19 cellular contexts compared by ENCODE assay signal in the genomic region with DNA sequence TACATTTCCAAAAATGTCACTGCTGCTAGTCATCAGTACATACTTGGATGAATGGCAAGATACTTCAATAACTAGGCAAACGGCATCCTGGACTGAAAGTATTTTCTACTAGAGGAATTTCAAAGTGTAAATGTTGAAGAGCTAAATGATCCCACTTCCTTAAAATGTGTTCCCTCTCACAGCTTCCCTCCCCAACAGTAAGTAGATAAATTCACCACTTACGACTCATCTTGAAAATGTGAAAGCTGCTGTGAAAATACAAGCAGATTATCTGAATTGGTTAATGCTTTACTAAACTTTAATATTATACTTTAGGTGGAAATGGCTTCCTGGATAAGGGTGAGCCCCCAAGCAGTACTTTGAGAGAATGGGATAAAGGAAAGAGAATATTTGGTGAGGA.
"Had no signal": no experiment of that assay in that cellular context is flagged by ENCODE, and none has a peak within 500 bp of the region (broad histone marks: within the 10 kb centered on the region; RNA-seq: fewer than 3 reads in every experiment).

No MANE protein-coding gene starts in this region.

- H3K36me3 Mint-ChIP-seq: immature natural killer cell; naive B cell; neural progenitor cell; stimulated activated effector memory CD8-positive, alpha-beta T cell treated with anti-CD3 and anti-CD28 coated beads, Interleukin-12 subunit alpha, Interleukin-12 subunit beta, amount 100 ng/mL, for 72 hours had no signal

- H3K4me1 Mint-ChIP-seq: activated CD4-positive, alpha-beta memory T cell treated with anti-CD3 and anti-CD28 coated beads, Interleukin-2, amount 10 ng/mL, durations not matched to agents 7 days and 5 days; central memory CD8-positive, alpha-beta T cell; immature natural killer cell; naive B cell; stimulated activated effector memory CD8-positive, alpha-beta T cell treated with anti-CD3 and anti-CD28 coated beads, Interleukin-12 subunit alpha, Interleukin-12 subunit beta, amount 100 ng/mL, for 72 hours had no signal

- DNase-seq: activated CD4-positive, alpha-beta memory T cell treated with anti-CD3 and anti-CD28 coated beads, Interleukin-2, amount 10 ng/mL, durations not matched to agents 7 days and 5 days; activated effector memory CD4-positive, alpha-beta T cell treated with Interleukin-2 at 50 U/mL for 16 hours; activated naive CD4-positive, alpha-beta T cell treated with anti-CD3 and anti-CD28 coated beads, Interleukin-2, amount 50 U/mL, for 16 hours; activated T-cell treated with anti-CD3 and anti-CD28 coated beads, Interleukin-2, amount 50 U/mL, for 24 hours; effector CD8-positive, alpha-beta T cell; foreskin melanocyte; head of caudate nucleus; immature natural killer cell; naive B cell; sigmoid colon; stimulated activated CD4-positive, alpha-beta T cell treated with anti-CD3 and anti-CD28 coated beads, Interleukin-12 subunit alpha, Interleukin-12 subunit beta, amount 100 ng/mL, for 4 hours; stimulated activated CD4-positive, alpha-beta T cell treated with anti-CD3 and anti-CD28 coated beads, Interleukin-2, amount 100 ng/mL, for 24 hours; T-helper 1 cell; thyroid gland had no signal

- H3K27me3 Mint-ChIP-seq: activated CD4-positive, alpha-beta memory T cell treated with anti-CD3 and anti-CD28 coated beads, Interleukin-2, amount 10 ng/mL, durations not matched to agents 7 days and 5 days; activated T-cell treated with anti-CD3 and anti-CD28 coated beads, Interleukin-2, amount 50 U/mL, for 24 hours; central memory CD8-positive, alpha-beta T cell; naive B cell had no signal

- H3K9me3 ChIP-seq: sigmoid colon, thyroid gland had no signal

- ATAC-seq: stimulated activated effector memory CD8-positive, alpha-beta T cell treated with anti-CD3 and anti-CD28 coated beads, Interleukin-12 subunit alpha, Interleukin-12 subunit beta, amount 100 ng/mL, for 72 hours had no signal

- H3K4me3 ChIP-seq: lung, neural progenitor cell, sigmoid colon, thyroid gland had no signal

- H3K4me1 ChIP-seq: sigmoid colon, thyroid gland had no signal

- H3K27ac Mint-ChIP-seq: activated CD4-positive, alpha-beta memory T cell treated with anti-CD3 and anti-CD28 coated beads, Interleukin-2, amount 10 ng/mL, durations not matched to agents 7 days and 5 days; activated T-cell treated with anti-CD3 and anti-CD28 coated beads, Interleukin-2, amount 50 U/mL, for 24 hours; immature natural killer cell; naive B cell; neural progenitor cell; stimulated activated effector memory CD8-positive, alpha-beta T cell treated with anti-CD3 and anti-CD28 coated beads, Interleukin-12 subunit alpha, Interleukin-12 subunit beta, amount 100 ng/mL, for 72 hours had no signal

- H3K27me3 ChIP-seq: neural progenitor cell, sigmoid colon, thyroid gland had no signal

- H3K4me3 Mint-ChIP-seq: activated CD4-positive, alpha-beta memory T cell treated with anti-CD3 and anti-CD28 coated beads, Interleukin-2, amount 10 ng/mL, durations not matched to agents 7 days and 5 days; activated T-cell treated with anti-CD3 and anti-CD28 coated beads, Interleukin-2, amount 50 U/mL, for 24 hours; central memory CD8-positive, alpha-beta T cell; immature natural killer cell; naive B cell; neural progenitor cell; stimulated activated effector memory CD8-positive, alpha-beta T cell treated with anti-CD3 and anti-CD28 coated beads, Interleukin-12 subunit alpha, Interleukin-12 subunit beta, amount 100 ng/mL, for 72 hours had no signal

- H3K27ac ChIP-seq: neural progenitor cell, sigmoid colon, thyroid gland, VCaP had no signal

- H3K36me3 ChIP-seq: neural progenitor cell, sigmoid colon, thyroid gland had no signal

- H3K9ac ChIP-seq: neural progenitor cell had no signal
